1 cellular context compared by ENCODE assay signal in the genomic region with DNA sequence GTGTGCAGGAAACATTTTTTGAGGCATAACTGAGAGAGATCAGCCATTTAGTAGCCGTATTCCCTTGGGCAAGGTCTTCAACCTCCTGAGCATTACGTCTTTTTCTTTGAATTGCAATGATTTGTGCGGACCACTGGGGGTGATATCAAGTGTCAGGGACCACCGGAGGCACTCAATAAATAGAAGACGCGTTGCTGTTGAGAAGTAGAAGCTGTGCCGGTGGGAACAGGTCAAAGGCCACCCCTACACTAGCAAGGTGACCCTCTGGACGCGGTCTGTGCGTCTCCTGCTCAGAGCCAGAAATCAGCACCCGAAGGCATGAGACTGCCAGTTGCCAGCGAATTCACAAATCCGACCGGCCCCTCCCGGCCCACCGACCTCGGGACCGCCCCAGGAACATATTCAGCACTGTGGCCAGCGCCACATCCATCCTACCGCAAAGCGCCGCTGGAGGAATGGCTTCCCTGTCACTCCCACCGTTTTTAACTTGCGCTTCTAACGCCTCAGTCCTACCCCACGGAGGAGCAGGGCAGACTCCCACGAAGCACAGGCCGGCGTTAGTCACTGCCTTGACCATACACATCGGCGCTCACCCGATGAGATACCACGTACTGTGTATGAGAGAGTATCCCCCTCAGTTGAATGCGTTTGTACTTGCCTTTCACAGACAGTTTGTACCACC.
TF ChIP-seq lines count a peak whose summit lies in the region.

No MANE protein-coding gene starts in this region.

TF ChIP-seq in HEK293, 187 proteins besides CTCF, POLR2A, EP300 and RAD21 (continued from another document):
- no peak for TF ChIP-seq ZNF433 (tag by site-specific recombination; IDR thresholded peaks at IDR 0.05; ENCODE audit: low read depth)
- no peak for TF ChIP-seq ZNF548 (tag by site-specific recombination; IDR thresholded peaks at IDR 0.05)
- no peak for TF ChIP-seq ZNF324 (tag by site-specific recombination; IDR thresholded peaks at IDR 0.05)
- no peak for TF ChIP-seq ZSCAN16 (tag by site-specific recombination; IDR thresholded peaks at IDR 0.05)
- TF ChIP-seq, protein P1, sequence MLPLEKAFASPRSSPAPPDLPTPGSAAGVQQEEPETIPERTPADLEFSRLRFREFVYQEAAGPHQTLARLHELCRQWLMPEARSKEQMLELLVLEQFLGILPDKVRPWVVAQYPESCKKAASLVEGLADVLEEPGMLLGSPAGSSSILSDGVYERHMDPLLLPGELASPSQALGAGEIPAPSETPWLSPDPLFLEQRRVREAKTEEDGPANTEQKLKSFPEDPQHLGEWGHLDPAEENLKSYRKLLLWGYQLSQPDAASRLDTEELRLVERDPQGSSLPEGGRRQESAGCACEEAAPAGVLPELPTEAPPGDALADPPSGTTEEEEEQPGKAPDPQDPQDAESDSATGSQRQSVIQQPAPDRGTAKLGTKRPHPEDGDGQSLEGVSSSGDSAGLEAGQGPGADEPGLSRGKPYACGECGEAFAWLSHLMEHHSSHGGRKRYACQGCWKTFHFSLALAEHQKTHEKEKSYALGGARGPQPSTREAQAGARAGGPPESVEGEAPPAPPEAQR (tag by site-specific recombination; IDR thresholded peaks at IDR 0.05): no peak
TF ChIP-seq in HEK293: peak in this region for 3.
